ENCODE assay signal across 8 cellular contexts in the genomic region with DNA sequence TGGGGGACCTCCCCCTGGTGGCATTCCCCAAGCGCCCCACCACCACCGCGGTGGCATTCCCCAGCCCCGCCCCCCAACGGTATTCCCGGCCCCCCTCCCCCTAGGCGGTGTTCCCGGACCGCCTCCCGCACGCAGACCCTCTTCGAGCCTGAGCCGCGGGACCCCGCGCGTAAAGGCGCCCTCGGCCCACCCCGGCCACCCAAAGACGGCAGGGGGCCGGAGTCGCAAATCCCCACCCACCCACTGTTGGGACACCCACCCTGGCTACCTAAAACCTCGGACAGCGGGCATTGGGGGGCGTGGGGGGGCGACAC. TPM values are rescaled to one million over a fixed set of nuclear protein-coding genes. Genes with fewer than 3 reads are reported as not detected.
DNase-seq lines count a peak whose midpoint lies in the region; ATAC-seq lines count a peak whose summit lies in the region.

No MANE protein-coding gene starts in this region.

- H3K27ac Mint-ChIP-seq in activated T-cell treated with anti-CD3 and anti-CD28 coated beads, Interleukin-2, amount 50 U/mL, for 72 hours: no peak overlapping the region

- in situ Hi-C loops in HAP-1 (cut with MboI; ENCODE audit: low sequenced_read_pairs): no loop called here

- H3K9ac ChIP-seq in skeletal muscle satellite cell (ENCODE audit: low read depth, low read length): no peak overlapping the region

- H3K4me3 ChIP-seq in HAP-1: peak overlapping the region; percentile 41
- H3K4me3 ChIP-seq in right cardiac atrium (ENCODE audit: low read length): peak overlapping the region; percentile 48
- peak overlapping the region; percentile 63 for H3K4me3 ChIP-seq in skeletal muscle satellite cell (ENCODE audit: low read length)

- no peak for DNase-seq in HAP-1 (ENCODE audit: low spot score in 2 of 2)
- no peak for DNase-seq in activated T-cell treated with anti-CD3 and anti-CD28 coated beads, Interleukin-2, amount 50 U/mL, for 72 hours
- no peak for DNase-seq in right cardiac atrium
- no peak for DNase-seq in cerebellar cortex (ENCODE audit: low spot score)
- DNase-seq in Kasumi-1 (lab: John Stamatoyannopoulos, UW): no peak

- no peak overlapping the region for H3K27ac ChIP-seq in right cardiac atrium (ENCODE audit: low read length)

- H3K27me3 ChIP-seq in HAP-1 (ENCODE audit: low read depth) (no peaks in the 10 kb centered on the region), right cardiac atrium (ENCODE audit: control insufficient read depth, insufficient read depth) (no peaks in the 10 kb centered on the region), skeletal muscle satellite cell (ENCODE audit: control insufficient read depth, insufficient read depth, low read length) (peaks cover 37% of the 10 kb centered on the region)

- WGBS in right cardiac atrium: 1% methylated on average over 26 of the region's 27 CpGs

- peak overlapping the region; percentile 64 to 75 for H3K4me3 Mint-ChIP-seq in activated T-cell treated with anti-CD3 and anti-CD28 coated beads, Interleukin-2, amount 50 U/mL, for 72 hours

- H3K9me3 ChIP-seq in HAP-1 (no peaks in the 10 kb centered on the region), right cardiac atrium (ENCODE audit: control insufficient read depth, low read length) (no peaks in the 10 kb centered on the region), skeletal muscle satellite cell (replicated peaks; ENCODE audit: low read length) (no peaks in the 10 kb centered on the region)

- intact Hi-C loops in right cardiac atrium (cut with DNase I): no loop called here

- H3K36me3 Mint-ChIP-seq in activated T-cell treated with anti-CD3 and anti-CD28 coated beads, Interleukin-2, amount 50 U/mL, for 72 hours (ENCODE audit: insufficient read depth in 2 of 2): peaks cover 0 to 2% of the 10 kb centered on the region in 2 donors

- no peaks in the 10 kb centered on the region for H3K36me3 ChIP-seq in HAP-1 (replicated peaks)
- H3K36me3 ChIP-seq in skeletal muscle satellite cell (ENCODE audit: insufficient read depth, low read length): no peaks in the 10 kb centered on the region

- H3K9me3 Mint-ChIP-seq in activated T-cell treated with anti-CD3 and anti-CD28 coated beads, Interleukin-2, amount 50 U/mL, for 72 hours: no peaks in the 10 kb centered on the region

- peak overlapping the region; percentile 88 for H3K4me2 ChIP-seq in skeletal muscle satellite cell (ENCODE audit: low read length)

- peaks cover 8% of the 10 kb centered on the region for H3K4me1 ChIP-seq in HAP-1
- no peaks in the 10 kb centered on the region for H3K4me1 ChIP-seq in right cardiac atrium (ENCODE audit: control insufficient read depth, insufficient read depth, low read length)
- peaks cover 10% of the 10 kb centered on the region for H3K4me1 ChIP-seq in skeletal muscle satellite cell (ENCODE audit: control insufficient read depth, insufficient read depth, low read length)

- peaks cover 38% of the 10 kb centered on the region for H3K27me3 Mint-ChIP-seq in activated T-cell treated with anti-CD3 and anti-CD28 coated beads, Interleukin-2, amount 50 U/mL, for 72 hours (ENCODE audit: low read depth)

- ATAC-seq in activated T-cell treated with anti-CD3 and anti-CD28 coated beads, Interleukin-2, amount 50 U/mL, for 72 hours (replicated peaks in 1 of 2): no peak
- ATAC-seq in right cardiac atrium: peak; percentile 10 to 15
- ATAC-seq in GM21367 (IDR thresholded peaks at IDR 0.05; ENCODE audit: unreplicated experiment): no peak
- no peak for ATAC-seq in HG03342 (IDR thresholded peaks at IDR 0.05; ENCODE audit: unreplicated experiment)

- peaks cover 7% of the 10 kb centered on the region for H3K4me1 Mint-ChIP-seq in activated T-cell treated with anti-CD3 and anti-CD28 coated beads, Interleukin-2, amount 50 U/mL, for 72 hours (ENCODE audit: low read depth)

RNA-seq across cellular contexts. Expression of a gene that starts 22.4 kb away (rescaled TPM):
- 1 to 10 TPM; 1.1 to 1.2 TPM for total RNA-seq in activated T-cell treated with anti-CD3 and anti-CD28 coated beads, Interleukin-2, amount 50 U/mL, for 72 hours
- 1 to 10 TPM; 5.9 to 9.2 (median 7.4) TPM for total RNA-seq in right cardiac atrium
- polyA plus RNA-seq in right cardiac atrium: 15.9 TPM
- total RNA-seq in skeletal muscle satellite cell (2012; rRNA removed): 0.25 and 5.9 TPM in 2 replicates

Comparison
In these comparisons a context has a peak if more than half of its experiments do, and no peak if none do; other contexts are left out.
1. ATAC-seq: peak in right cardiac atrium (2 of 2); none in activated T-cell treated with anti-CD3 and anti-CD28 coated beads, Interleukin-2, amount 50 U/mL, for 72 hours (0 of 2), GM21367 (single experiment) and HG03342 (single experiment).
2. Peak in every context shown above with its lines, with median percentiles within 50 percentile points of each other: H3K4me3 ChIP-seq.